ENCODE assay signal across 9 cellular contexts in the genomic region with DNA sequence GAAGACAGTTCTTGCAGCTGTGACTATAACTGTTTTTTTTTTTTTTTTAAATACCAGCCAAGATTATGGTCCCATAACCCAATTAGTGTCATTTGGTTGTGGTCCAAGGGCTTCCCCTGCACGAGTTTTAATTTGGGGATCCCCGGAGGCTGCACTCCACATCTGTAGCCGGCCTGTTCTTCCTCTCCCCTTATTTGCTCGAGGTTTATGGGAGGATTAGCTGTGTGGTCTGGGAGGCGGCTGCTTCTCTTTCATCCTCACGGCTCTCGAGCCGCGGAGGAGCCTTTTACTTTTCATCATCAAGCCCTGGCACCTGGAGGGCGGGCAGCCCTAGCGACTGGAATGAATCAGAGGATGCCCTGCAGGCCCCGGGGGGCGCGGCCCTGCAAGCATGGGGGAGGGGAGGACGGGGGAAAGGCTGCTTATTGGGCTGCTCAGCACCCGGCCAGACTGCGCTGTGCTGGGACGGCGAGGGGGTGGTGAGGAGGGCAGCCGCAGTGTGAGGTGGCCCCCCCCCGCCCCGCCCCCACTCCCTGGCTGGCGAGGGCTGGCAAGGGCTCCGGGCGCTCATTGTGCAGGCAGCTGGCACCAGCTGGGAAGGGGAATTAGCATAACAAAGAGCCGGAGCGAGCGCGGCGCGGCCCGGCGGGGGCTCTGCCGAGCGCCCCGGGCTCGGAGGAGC. TPM values are rescaled to one million over a fixed set of nuclear protein-coding genes. Genes with fewer than 3 reads are reported as not detected.
A peak's percentile ranks its signal among the peaks of the same experiment; 100 is the strongest.
DNase-seq lines count a peak whose midpoint lies in the region; ATAC-seq and TF ChIP-seq lines count a peak whose summit lies in the region.
"Had no signal": no experiment of that assay in that cellular context is flagged by ENCODE, and none has a peak within 500 bp of the region (broad histone marks: within the 10 kb centered on the region; RNA-seq: fewer than 3 reads in every experiment).

No MANE protein-coding gene starts in this region.

- H3K36me3 ChIP-seq in osteoblast (ENCODE audit: insufficient read depth, low read length), result no peaks in the 10 kb centered on the region
- H3K36me3 ChIP-seq: adrenal gland had no signal

- H3K79me2 ChIP-seq in osteoblast (ENCODE audit: insufficient read depth, low read length), result no peaks in the 10 kb centered on the region

- peak overlapping the region; percentile 65 for H3K4me3 ChIP-seq in osteoblast (ENCODE audit: insufficient read depth, low read length)

- no peak overlapping the region for H2AFZ ChIP-seq in osteoblast (ENCODE audit: low read length)

- no peaks in the 10 kb centered on the region for H3K9me3 ChIP-seq in osteoblast (ENCODE audit: low read depth, low read length)
- H3K9me3 ChIP-seq: adrenal gland had no signal

- H3K4me1 Mint-ChIP-seq in activated T-helper 17 cell treated with anti-CD3 and anti-CD28 coated beads, Interleukin-2, amount 50 U/mL, for 72 hours, result peaks cover 5% of the 10 kb centered on the region

- H3K27me3 Mint-ChIP-seq in activated T-helper 17 cell treated with anti-CD3 and anti-CD28 coated beads, Interleukin-2, amount 50 U/mL, for 72 hours, result peaks cover 55% of the 10 kb centered on the region

- H3K27me3 ChIP-seq in osteoblast (ENCODE audit: insufficient read depth, low read length), result peaks cover 48% of the 10 kb centered on the region

- H3K27ac Mint-ChIP-seq in activated T-helper 17 cell treated with anti-CD3 and anti-CD28 coated beads, Interleukin-2, amount 50 U/mL, for 72 hours, result no peak overlapping the region

- peaks cover 16% of the 10 kb centered on the region for H3K4me1 ChIP-seq in osteoblast (ENCODE audit: insufficient read depth, low read length)

- ATAC-seq in Right ventricle myocardium inferior (peak; percentile 38), GM21528 (IDR thresholded peaks at IDR 0.05; ENCODE audit: low FRiP score, unreplicated experiment) (no peak)
- ATAC-seq in activated T-helper 17 cell treated with anti-CD3 and anti-CD28 coated beads, Interleukin-2, amount 50 U/mL, for 72 hours (replicated peaks), result peak; percentile 25

- DNase-seq in Right ventricle myocardium inferior (ENCODE audit: missing footprints), result no peak
- DNase-seq in cardiac septum (ENCODE audit: low spot score), result no peak
- DNase-seq in NCI-H2081 treated with DMSO at 0.1 percent for 48 hours (lab: John Stamatoyannopoulos, UW), result peak; percentile 55
- DNase-seq in glomerular visceral epithelial cell (ENCODE audit: extremely low spot score), result peak; percentile 96
- peak; percentile 93 for DNase-seq in osteoblast (ENCODE audit: insufficient read length, low spot score, missing footprints)
- DNase-seq in epidermal melanocyte (ENCODE audit: insufficient read length, low spot score), result no peak

- H4K20me1 ChIP-seq in osteoblast (ENCODE audit: insufficient read depth, low read length), result no peaks in the 10 kb centered on the region

- H3K4me2 ChIP-seq in osteoblast (ENCODE audit: insufficient read depth, low read length), result peak overlapping the region; percentile 78

- H3K9me3 Mint-ChIP-seq in activated T-helper 17 cell treated with anti-CD3 and anti-CD28 coated beads, Interleukin-2, amount 50 U/mL, for 72 hours, result peaks cover 3% of the 10 kb centered on the region

- H3K4me3 Mint-ChIP-seq in activated T-helper 17 cell treated with anti-CD3 and anti-CD28 coated beads, Interleukin-2, amount 50 U/mL, for 72 hours, result peak overlapping the region; percentile 64

- TF ChIP-seq CTCF in osteoblast (IDR thresholded peaks at IDR 0.05; ENCODE audit: extremely low read depth, low read depth, low read length), result no peak

- peaks cover 4% of the 10 kb centered on the region for H3K36me3 Mint-ChIP-seq in activated T-helper 17 cell treated with anti-CD3 and anti-CD28 coated beads, Interleukin-2, amount 50 U/mL, for 72 hours (ENCODE audit: low read depth)

- H3K27ac ChIP-seq in osteoblast (ENCODE audit: low read depth, low read length), result no peak overlapping the region

- intact Hi-C loops in Right ventricle myocardium inferior (cut with DNase I), result no loop called here
- intact Hi-C loops in cardiac septum (cut with DNase I), result no loop called here

RNA-seq across cellular contexts. Expression of a gene that starts 18.5 kb away (rescaled TPM):
- 5.1 TPM for total RNA-seq in Right ventricle myocardium inferior
- 3.7 TPM for total RNA-seq in cardiac septum
- not detected for total RNA-seq in activated T-helper 17 cell treated with anti-CD3 and anti-CD28 coated beads, Interleukin-2, amount 50 U/mL, for 72 hours
- total RNA-seq in osteoblast, result 2.9 and 8.0 TPM in 2 replicates

Comparison
In these comparisons a context has a peak if more than half of its experiments do, and no peak if none do; other contexts are left out.
1. DNase-seq: peak in NCI-H2081 treated with DMSO at 0.1 percent for 48 hours (single experiment), glomerular visceral epithelial cell (single experiment) and osteoblast (single experiment); none in Right ventricle myocardium inferior (single experiment), cardiac septum (single experiment) and epidermal melanocyte (single experiment).